In genomic region chr10:62062752-62063512, GRCh38 we compare ENCODE assay signal across 1 cellular context.
TF ChIP-seq lines count a peak whose summit lies in the region.

No MANE protein-coding gene starts in this region.

TF ChIP-seq in SK-N-SH treated with all-trans-retinoic acid at 6 μM for 48 hours, 23 proteins besides CTCF, POLR2A, EP300 and RAD21 (continued from another document):
- no peak for TF ChIP-seq TSHZ2 (CRISPR knock-in tag; IDR thresholded peaks at IDR 0.05)
TF ChIP-seq in SK-N-SH treated with all-trans-retinoic acid at 6 μM for 48 hours: peak in this region for 0.
